22 cellular contexts compared by ENCODE assay signal in genomic region chr1:155481761-155482160, GRCh38.
DNase-seq lines count a peak whose midpoint lies in the region; ATAC-seq, FAIRE-seq and TF ChIP-seq lines count a peak whose summit lies in the region.
"Had no signal": no experiment of that assay in that cellular context is flagged by ENCODE, and none has a peak within 500 bp of the region (broad histone marks: within the 10 kb centered on the region; RNA-seq: fewer than 3 reads in every experiment).

No MANE protein-coding gene starts in this region.

- H3K4me1 Mint-ChIP-seq in astrocyte (ENCODE audit: low read depth, unreplicated experiment) = peaks cover 17% of the 10 kb centered on the region
- H3K4me1 Mint-ChIP-seq in stimulated activated naive B cell treated with anti-CD40 and anti-IgM and Interleukin-4, amounts not matched to agents 10 μg/mL and 1 μg/mL and 100 μg/mL, for 72 hours = peaks cover 26 to 42% of the 10 kb centered on the region in 2 donors

- no peaks in the 10 kb centered on the region for H3K27me3 Mint-ChIP-seq in astrocyte (ENCODE audit: low read depth, unreplicated experiment)
- no peaks in the 10 kb centered on the region for H3K27me3 Mint-ChIP-seq in stimulated activated naive B cell treated with anti-CD40 and anti-IgM and Interleukin-4, amounts not matched to agents 10 μg/mL and 1 μg/mL and 100 μg/mL, for 72 hours
- H3K27me3 Mint-ChIP-seq: CD8-positive, alpha-beta memory T cell had no signal

- H3K4me1 ChIP-seq in SK-N-SH (ENCODE audit: control insufficient read depth in 1 of 2, insufficient read depth in 2 of 2, low read depth in 1 of 2, low read length in 1 of 2) (peaks cover 0 to 7% of the 10 kb centered on the region in 2 experiments; a peak in 1 of 4 replicates), astrocyte (ENCODE audit: insufficient read depth, low read length) (peaks cover 9% of the 10 kb centered on the region)
- H3K4me1 ChIP-seq: HAP-1 had no signal

- no peaks in the 10 kb centered on the region for H3K9me3 Mint-ChIP-seq in astrocyte (ENCODE audit: unreplicated experiment)
- no peaks in the 10 kb centered on the region for H3K9me3 Mint-ChIP-seq in stimulated activated naive B cell treated with anti-CD40 and anti-IgM and Interleukin-4, amounts not matched to agents 10 μg/mL and 1 μg/mL and 100 μg/mL, for 72 hours
- H3K9me3 Mint-ChIP-seq: CD8-positive, alpha-beta memory T cell; GM23338 had no signal

- H3K9ac ChIP-seq in SK-N-SH (no peak overlapping the region), astrocyte (ENCODE audit: low read length) (no peak overlapping the region)

- no peak overlapping the region for H3K4me2 ChIP-seq in SK-N-SH
- H3K4me2 ChIP-seq in astrocyte (ENCODE audit: low read length) = no peak overlapping the region
- H3K4me2 ChIP-seq: GM23338 had no signal

- H4K20me1 ChIP-seq in SK-N-SH (ENCODE audit: insufficient read depth) (peaks cover 4% of the 10 kb centered on the region; the same call in 1 of the 2 replicates), astrocyte (ENCODE audit: insufficient read depth, low read length) (peaks cover 22% of the 10 kb centered on the region)

- H3K36me3 ChIP-seq in SK-N-SH (replicated peaks in 1 of 2; ENCODE audit: control insufficient read depth in 1 of 2, insufficient read depth in 2 of 2, low read length in 1 of 2) (peaks cover 27 to 50% of the 10 kb centered on the region in 2 experiments), astrocyte (ENCODE audit: insufficient read depth, low read length) (peaks cover 10% of the 10 kb centered on the region)

- H3K79me2 ChIP-seq in SK-N-SH (ENCODE audit: insufficient read depth) = peaks cover 42% of the 10 kb centered on the region
- H3K79me2 ChIP-seq in astrocyte (ENCODE audit: insufficient read depth, low read length) = peaks cover 19% of the 10 kb centered on the region

- H3K9me3 ChIP-seq in SK-N-SH = no peaks in the 10 kb centered on the region
- no peaks in the 10 kb centered on the region for H3K9me3 ChIP-seq in astrocyte (ENCODE audit: insufficient read depth, low read depth, low read length)
- H3K9me3 ChIP-seq: HAP-1 had no signal

- H3K4me3 ChIP-seq in SK-N-SH (ENCODE audit: low read depth in 2 of 2, low read length in 1 of 2) (no peak overlapping the region), astrocyte (ENCODE audit: insufficient read depth, low read depth, low read length) (no peak overlapping the region), fibroblast of pulmonary artery (replicated peaks; ENCODE audit: low read depth, low read length) (no peak overlapping the region)
- H3K4me3 ChIP-seq: GM23338, HAP-1 had no signal

- POLR2A ChIA-PET in SK-N-SH (lab: Yijun Ruan, JAX) = no interaction called here

- no peak overlapping the region for H3K4me3 Mint-ChIP-seq in astrocyte (ENCODE audit: unreplicated experiment)
- H3K4me3 Mint-ChIP-seq in stimulated activated naive B cell treated with anti-CD40 and anti-IgM and Interleukin-4, amounts not matched to agents 10 μg/mL and 1 μg/mL and 100 μg/mL, for 72 hours = no peak overlapping the region
- H3K4me3 Mint-ChIP-seq: CD8-positive, alpha-beta memory T cell; GM23338 had no signal

- TF ChIP-seq EP300 in SK-N-SH (IDR thresholded peaks at IDR 0.05; ENCODE audit: borderline replicate concordance in 1 of 2, low read depth in 1 of 2, low read length in 1 of 2) = no peak

- H3K27me3 ChIP-seq in SK-N-SH (ENCODE audit: insufficient read depth) (no peaks in the 10 kb centered on the region), astrocyte (ENCODE audit: insufficient read depth, low read length) (no peaks in the 10 kb centered on the region)

- H3K27ac ChIP-seq in SK-N-SH (ENCODE audit: low read depth in 2 of 2, low read length in 1 of 2) (no peak overlapping the region), astrocyte (ENCODE audit: low read depth, low read length) (no peak overlapping the region)

- no peak overlapping the region for H3K27ac Mint-ChIP-seq in astrocyte (ENCODE audit: unreplicated experiment)
- H3K27ac Mint-ChIP-seq in stimulated activated naive B cell treated with anti-CD40 and anti-IgM and Interleukin-4, amounts not matched to agents 10 μg/mL and 1 μg/mL and 100 μg/mL, for 72 hours = peak overlapping the region; percentile 62
- H3K27ac Mint-ChIP-seq: CD8-positive, alpha-beta memory T cell; GM23338 had no signal

- ATAC-seq in SK-N-SH treated with all-trans-retinoic acid at 6 μM for 48 hours (peak; percentile 54), HG03039 (IDR thresholded peaks at IDR 0.05; ENCODE audit: unreplicated experiment) (no peak), GM19035 (IDR thresholded peaks at IDR 0.05; ENCODE audit: unreplicated experiment) (no peak)
- no peak for ATAC-seq in stimulated activated naive B cell treated with anti-CD40 and anti-IgM and Interleukin-4, amounts not matched to agents 10 μg/mL and 1 μg/mL and 100 μg/mL, for 72 hours (replicated peaks)
- ATAC-seq: GM23338, PC-3 had no signal

- 90% methylated on average over 2 of the region's 2 CpGs for WGBS in SK-N-SH (ENCODE audit: low lambda C conversion rate)

- DNase-seq in SK-N-SH (no peak), astrocyte (ENCODE audit: low read depth) (peak; percentile 30), fibroblast of pulmonary artery (ENCODE audit: low read depth) (peak; percentile 26)
- no peak for DNase-seq in stimulated activated naive B cell treated with anti-CD40 and anti-IgM and Interleukin-4, amounts not matched to agents 10 μg/mL and 1 μg/mL and 100 μg/mL, for 72 hours
- DNase-seq in stimulated activated CD4-positive, alpha-beta T cell treated with anti-CD3 and anti-CD28 coated beads, Interleukin-15, amount 100 ng/mL, for 24 hours = no peak
- DNase-seq: 8988T; CD8-positive, alpha-beta memory T cell; EL; GF-D8; KG1; MV-4-11; NCI-H1694; NCI-H2081; NCI-H2171; NCI-H526 treated with DMSO at 0.1 percent for 48 hours; PC-3; Right ventricle myocardium superior had no signal

- no peaks in the 10 kb centered on the region for H3K9me2 ChIP-seq in SK-N-SH

- no peak for TF ChIP-seq RAD21 in SK-N-SH (IDR thresholded peaks at IDR 0.05; ENCODE audit: low read length)

- H2AFZ ChIP-seq in SK-N-SH (ENCODE audit: low read depth) = no peak overlapping the region
- H2AFZ ChIP-seq in astrocyte (ENCODE audit: low read depth, low read length) = no peak overlapping the region
- H2AFZ ChIP-seq: GM23338 had no signal

- H3K36me3 Mint-ChIP-seq in astrocyte (ENCODE audit: low read depth, unreplicated experiment) = peaks cover 30% of the 10 kb centered on the region
- peaks cover 38 to 42% of the 10 kb centered on the region in 2 donors for H3K36me3 Mint-ChIP-seq in stimulated activated naive B cell treated with anti-CD40 and anti-IgM and Interleukin-4, amounts not matched to agents 10 μg/mL and 1 μg/mL and 100 μg/mL, for 72 hours

- H3F3A ChIP-seq in SK-N-SH (replicated peaks; ENCODE audit: insufficient read depth) = peaks cover 3% of the 10 kb centered on the region

- CTCF ChIA-PET in SK-N-SH (lab: Yijun Ruan, JAX) = no interaction called here

- TF ChIP-seq CTCF in SK-N-SH (IDR thresholded peaks at IDR 0.05) (no peak), astrocyte (IDR thresholded peaks at IDR 0.05; ENCODE audit: insufficient read depth, low read depth, low read length) (no peak), fibroblast of pulmonary artery (IDR thresholded peaks at IDR 0.05; ENCODE audit: low read length, missing control alignments) (no peak)

- peak; percentile 45 for FAIRE-seq in astrocyte (lab: Jason Lieb, UNC)

TF ChIP-seq in SK-N-SH treated with all-trans-retinoic acid at 6 μM for 48 hours, 23 proteins besides CTCF, POLR2A, EP300 and RAD21 (continues in another document):
- no peak for TF ChIP-seq ISL1 (CRISPR knock-in tag; IDR thresholded peaks at IDR 0.05)
- TF ChIP-seq ZFP3 (CRISPR knock-in tag; IDR thresholded peaks at IDR 0.05) = no peak
- no peak for TF ChIP-seq ZC3H10 (CRISPR knock-in tag; IDR thresholded peaks at IDR 0.05)
- no peak for TF ChIP-seq BACH2 (CRISPR knock-in tag; IDR thresholded peaks at IDR 0.05; ENCODE audit: borderline replicate concordance)

TF ChIP-seq in SK-N-SH, 30 proteins besides CTCF, POLR2A, EP300 and RAD21:
- TF ChIP-seq USF2 (IDR thresholded peaks at IDR 0.05; ENCODE audit: borderline replicate concordance, low read depth, low read length) (no peak), NRF1 (IDR thresholded peaks at IDR 0.05; ENCODE audit: low read depth, low read length) (no peak), MEF2A (IDR thresholded peaks at IDR 0.05; ENCODE audit: borderline replicate concordance, low read depth) (no peak), JUND (IDR thresholded peaks at IDR 0.05) (no peak), REST (IDR thresholded peaks at IDR 0.05; ENCODE audit: low read depth, low read length) (no peak), TAF1 (IDR thresholded peaks at IDR 0.05; ENCODE audit: borderline replicate concordance, low read depth, low read length) (no peak)
TF ChIP-seq in SK-N-SH: peak in this region for 0.

Comparison
In these comparisons a context has a peak if more than half of its experiments do, and no peak if none do; other contexts are left out.
1. DNase-seq: peak in astrocyte (single experiment) and fibroblast of pulmonary artery (single experiment); none in SK-N-SH (single experiment), stimulated activated naive B cell treated with anti-CD40 and anti-IgM and Interleukin-4, amounts not matched to agents 10 μg/mL and 1 μg/mL and 100 μg/mL, for 72 hours (single experiment) and stimulated activated CD4-positive, alpha-beta T cell treated with anti-CD3 and anti-CD28 coated beads, Interleukin-15, amount 100 ng/mL, for 24 hours (single experiment).